Comparison of ENCODE assay signal across 36 cellular contexts in the genomic region with DNA sequence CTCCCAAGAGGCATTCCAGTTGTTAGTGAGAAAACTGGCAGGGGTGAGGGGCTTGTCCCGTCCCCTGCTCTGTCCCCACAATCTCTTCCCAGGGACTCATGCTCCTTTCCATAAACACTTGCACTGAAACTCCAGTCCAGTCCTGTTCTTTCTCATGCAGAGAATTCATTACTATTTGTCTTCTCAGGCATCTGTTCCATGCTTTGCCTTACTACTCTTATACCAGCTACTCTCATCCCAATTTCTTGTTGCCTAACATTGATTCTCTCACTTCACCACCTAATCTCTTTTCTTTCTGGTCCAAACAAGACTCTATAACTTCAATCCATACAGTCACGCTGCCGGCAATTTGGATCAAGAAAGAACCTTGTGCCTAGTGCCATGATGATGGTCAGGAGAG.
"Had no signal": no experiment of that assay in that cellular context is flagged by ENCODE, and none has a peak within 500 bp of the region (broad histone marks: within the 10 kb centered on the region; RNA-seq: fewer than 3 reads in every experiment).

No MANE protein-coding gene starts in this region.

- H3K9me3 Mint-ChIP-seq: activated B cell treated with CpG ODN at 0.5 μM for 24 hours; activated CD4-positive, alpha-beta memory T cell treated with anti-CD3 and anti-CD28 coated beads for 36 hours; activated CD4-positive, alpha-beta T cell treated with anti-CD3 and anti-CD28 coated beads, Interleukin-2, amount 10 ng/mL, durations not matched to agents 24 days and 14 days; activated naive CD4-positive, alpha-beta T cell treated with anti-CD3 and anti-CD28 coated beads for 36 hours; activated naive CD4-positive, alpha-beta T cell treated with anti-CD3 and anti-CD28 coated beads, Interleukin-2, amount 50 U/mL, for 72 hours; activated naive CD8-positive, alpha-beta T cell treated with anti-CD3 and anti-CD28 coated beads for 36 hours; activated T-cell treated with anti-CD3 and anti-CD28 coated beads, Interleukin-2, amount 50 U/mL, for 24 hours; brain; T-helper 1 cell treated with Interleukin-12 subunit alpha and Interleukin-12 subunit beta and Interleukin-4 antibody, amounts not matched to agents 30 μg/mL and 1 μg/mL, for 36 hours; T-helper 2 cell treated with Interferon-gamma antibody and Interleukin-4, amounts not matched to agents 5 μg/mL and 100 μg/mL, for 36 hours had no signal

- H3K4me1 Mint-ChIP-seq: activated B cell treated with CpG ODN at 0.5 μM for 24 hours; activated CD4-positive, alpha-beta T cell treated with anti-CD3 and anti-CD28 coated beads, Interleukin-2, amount 10 ng/mL, durations not matched to agents 24 days and 14 days; activated CD8-positive, alpha-beta memory T cell treated with anti-CD3 and anti-CD28 coated beads, Interleukin-2, amount 10 ng/mL, durations not matched to agents 7 days and 5 days; activated naive CD8-positive, alpha-beta T cell treated with anti-CD3 and anti-CD28 coated beads for 36 hours; brain; central memory CD8-positive, alpha-beta T cell had no signal

- ATAC-seq: activated CD8-positive, alpha-beta memory T cell treated with anti-CD3 and anti-CD28 coated beads, Interleukin-2, amount 10 ng/mL, durations not matched to agents 7 days and 5 days; activated CD8-positive, alpha-beta T cell treated with anti-CD3 and anti-CD28 coated beads, Interleukin-2, amount 10 ng/mL, durations not matched to agents 7 days and 5 days; activated naive CD4-positive, alpha-beta T cell treated with anti-CD3 and anti-CD28 coated beads, Interleukin-2, amount 50 U/mL, for 72 hours had no signal

- H3K36me3 ChIP-seq: adrenal gland, cardiac muscle cell had no signal

- H3K27me3 ChIP-seq: adrenal gland, cardiac muscle cell had no signal

- H3K27ac Mint-ChIP-seq: activated B cell treated with CpG ODN at 0.5 μM for 24 hours; activated CD4-positive, alpha-beta memory T cell treated with anti-CD3 and anti-CD28 coated beads for 36 hours; activated CD4-positive, alpha-beta T cell treated with anti-CD3 and anti-CD28 coated beads, Interleukin-2, amount 10 ng/mL, durations not matched to agents 24 days and 14 days; activated CD8-positive, alpha-beta memory T cell treated with anti-CD3 and anti-CD28 coated beads, Interleukin-2, amount 10 ng/mL, durations not matched to agents 7 days and 5 days; activated CD8-positive, alpha-beta T cell treated with anti-CD3 and anti-CD28 coated beads, Interleukin-2, amount 10 ng/mL, durations not matched to agents 7 days and 5 days; activated naive CD4-positive, alpha-beta T cell treated with anti-CD3 and anti-CD28 coated beads for 36 hours; activated naive CD4-positive, alpha-beta T cell treated with anti-CD3 and anti-CD28 coated beads, Interleukin-2, amount 50 U/mL, for 72 hours; activated naive CD8-positive, alpha-beta T cell treated with anti-CD3 and anti-CD28 coated beads for 36 hours; activated T-cell treated with anti-CD3 and anti-CD28 coated beads, Interleukin-2, amount 50 U/mL, for 24 hours; brain; T-helper 1 cell treated with Interleukin-12 subunit alpha and Interleukin-12 subunit beta and Interleukin-4 antibody, amounts not matched to agents 30 μg/mL and 1 μg/mL, for 36 hours; T-helper 2 cell treated with Interferon-gamma antibody and Interleukin-4, amounts not matched to agents 5 μg/mL and 100 μg/mL, for 36 hours had no signal

- H3K9me3 ChIP-seq: adrenal gland had no signal

- H3K4me1 ChIP-seq: adrenal gland had no signal

- H3K36me3 Mint-ChIP-seq: activated CD4-positive, alpha-beta memory T cell treated with anti-CD3 and anti-CD28 coated beads for 36 hours; activated CD8-positive, alpha-beta memory T cell treated with anti-CD3 and anti-CD28 coated beads, Interleukin-2, amount 10 ng/mL, durations not matched to agents 7 days and 5 days; activated naive CD4-positive, alpha-beta T cell treated with anti-CD3 and anti-CD28 coated beads, Interleukin-2, amount 50 U/mL, for 72 hours; activated naive CD8-positive, alpha-beta T cell treated with anti-CD3 and anti-CD28 coated beads for 36 hours; brain had no signal

- H3K4me3 ChIP-seq: adrenal gland, cardiac muscle cell had no signal

- H3K27me3 Mint-ChIP-seq: activated B cell treated with CpG ODN at 0.5 μM for 24 hours; activated CD4-positive, alpha-beta memory T cell treated with anti-CD3 and anti-CD28 coated beads for 36 hours; activated naive CD8-positive, alpha-beta T cell treated with anti-CD3 and anti-CD28 coated beads for 36 hours; activated T-cell treated with anti-CD3 and anti-CD28 coated beads, Interleukin-2, amount 50 U/mL, for 24 hours; brain; central memory CD8-positive, alpha-beta T cell had no signal

- H3K4me3 Mint-ChIP-seq: activated B cell treated with CpG ODN at 0.5 μM for 24 hours; activated CD4-positive, alpha-beta memory T cell treated with anti-CD3 and anti-CD28 coated beads for 36 hours; activated CD4-positive, alpha-beta T cell treated with anti-CD3 and anti-CD28 coated beads, Interleukin-2, amount 10 ng/mL, durations not matched to agents 24 days and 14 days; activated CD8-positive, alpha-beta memory T cell treated with anti-CD3 and anti-CD28 coated beads, Interleukin-2, amount 10 ng/mL, durations not matched to agents 7 days and 5 days; activated CD8-positive, alpha-beta T cell treated with anti-CD3 and anti-CD28 coated beads, Interleukin-2, amount 10 ng/mL, durations not matched to agents 7 days and 5 days; activated naive CD4-positive, alpha-beta T cell treated with anti-CD3 and anti-CD28 coated beads for 36 hours; activated naive CD8-positive, alpha-beta T cell treated with anti-CD3 and anti-CD28 coated beads for 36 hours; activated T-cell treated with anti-CD3 and anti-CD28 coated beads, Interleukin-2, amount 50 U/mL, for 24 hours; brain; central memory CD8-positive, alpha-beta T cell; T-helper 1 cell treated with Interleukin-12 subunit alpha and Interleukin-12 subunit beta and Interleukin-4 antibody, amounts not matched to agents 30 μg/mL and 1 μg/mL, for 36 hours; T-helper 2 cell treated with Interferon-gamma antibody and Interleukin-4, amounts not matched to agents 5 μg/mL and 100 μg/mL, for 36 hours had no signal

- H3K27ac ChIP-seq: adrenal gland, cardiac muscle cell, VCaP had no signal

- FAIRE-seq: bronchial epithelial cell, TTC549 had no signal

- DNase-seq: activated B cell treated with CpG ODN at 0.5 μM for 24 hours; activated CD4-positive, alpha-beta memory T cell treated with anti-CD3 and anti-CD28 coated beads for 36 hours; activated CD4-positive, alpha-beta T cell treated with anti-CD3 and anti-CD28 coated beads for 4 hours; activated CD4-positive, alpha-beta T cell treated with anti-CD3 and anti-CD28 coated beads, Interleukin-2, amount 10 ng/mL, durations not matched to agents 24 days and 14 days; activated CD4-positive, alpha-beta T cell treated with anti-CD3 and anti-CD28 coated beads, Interleukin-2, amount 50 U/mL, for 1 hour; activated CD4-positive, alpha-beta T cell treated with anti-CD3 and anti-CD28 coated beads, Interleukin-2, amount 50 U/mL, for 4 hours; activated CD4-positive, CD25-positive, alpha-beta regulatory T cell treated with anti-CD3 and anti-CD28 coated beads, Interleukin-2, amount 50 U/mL, for 72 hours; activated CD8-positive, alpha-beta memory T cell treated with anti-CD3 and anti-CD28 coated beads for 24 hours; activated CD8-positive, alpha-beta memory T cell treated with anti-CD3 and anti-CD28 coated beads, Interleukin-2, amount 10 ng/mL, durations not matched to agents 7 days and 5 days; activated CD8-positive, alpha-beta memory T cell treated with anti-CD3 and anti-CD28 coated beads, Interleukin-2, amount 50 U/mL, for 48 hours; activated CD8-positive, alpha-beta T cell treated with anti-CD3 and anti-CD28 coated beads, Interleukin-2, amount 10 ng/mL, durations not matched to agents 7 days and 5 days; activated effector memory CD4-positive, alpha-beta T cell treated with anti-CD3 and anti-CD28 coated beads, Interleukin-2, amount 50 U/mL, for 16 hours; activated gamma-delta T cell treated with Interleukin-2 at 50 U/mL for 16 hours; activated naive CD4-positive, alpha-beta T cell; activated naive CD4-positive, alpha-beta T cell treated with anti-CD3 and anti-CD28 coated beads for 36 hours; activated naive CD4-positive, alpha-beta T cell treated with anti-CD3 and anti-CD28 coated beads, Interleukin-2, amount 50 U/mL, for 16 hours; activated naive CD8-positive, alpha-beta T cell treated with anti-CD3 and anti-CD28 coated beads for 36 hours; activated T-cell treated with anti-CD3 and anti-CD28 coated beads, Interleukin-2, amount 50 U/mL, for 24 hours; activated T-cell treated with anti-CD3 and anti-CD28 coated beads, Interleukin-2, amount 50 U/mL, for 48 hours; adrenal gland; amniotic stem cell; aorta; caudate nucleus; cerebellar nuclear complex; T-helper 1 cell; T-helper 2 cell; T-helper 9 cell had no signal
